In the genomic region with DNA sequence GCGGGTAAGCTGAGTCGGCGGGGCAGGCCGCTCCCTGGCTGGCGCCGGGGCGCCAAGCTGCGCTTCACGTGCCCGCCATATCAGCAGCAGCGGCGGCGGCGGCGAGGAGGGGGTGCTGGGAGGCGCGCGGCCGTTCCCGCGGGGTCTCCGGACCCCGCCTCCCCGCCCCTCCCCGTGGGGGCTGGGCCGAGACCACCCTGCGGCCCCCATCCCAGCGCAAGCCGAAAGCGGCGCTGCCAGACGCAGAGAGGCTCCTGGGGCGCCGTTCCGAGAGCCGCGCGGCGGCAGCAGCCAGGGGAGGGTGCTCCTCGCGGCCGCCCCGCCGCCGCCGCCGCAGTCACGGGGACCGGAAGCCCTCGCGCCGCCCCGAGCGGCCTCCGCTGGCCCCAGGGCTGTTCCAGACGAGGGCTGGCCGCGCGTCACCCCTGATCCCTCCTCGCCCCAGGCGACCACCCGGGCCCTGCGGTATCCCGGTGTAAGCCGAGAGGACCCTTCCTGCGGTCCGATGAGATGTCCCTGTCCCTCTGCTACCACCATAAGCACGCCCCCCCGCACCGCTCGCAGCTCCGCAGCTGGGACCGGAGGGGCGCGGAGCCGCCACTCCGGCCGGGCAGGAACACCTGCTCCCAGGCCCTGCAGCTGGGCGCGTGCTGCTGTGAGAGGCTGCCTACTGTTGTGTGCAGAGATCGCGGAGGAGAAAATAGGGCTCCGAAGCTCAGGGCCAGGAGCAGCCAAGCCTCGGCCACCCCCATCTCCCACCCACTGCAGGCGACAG, we compare ENCODE assay signal across 8 cellular contexts. TPM values are rescaled to one million over a fixed set of nuclear protein-coding genes. Genes with fewer than 3 reads are reported as not detected.
A peak's percentile ranks its signal among the peaks of the same experiment; 100 is the strongest.
DNase-seq lines count a peak whose midpoint lies in the region; ATAC-seq and TF ChIP-seq lines count a peak whose summit lies in the region.

No MANE protein-coding gene starts in this region.

- no peaks in the 10 kb centered on the region for H3K36me3 ChIP-seq in kidney epithelial cell (ENCODE audit: control insufficient read depth, insufficient read depth, low read length)

- TF ChIP-seq CTCF in CD14-positive monocyte (IDR thresholded peaks at IDR 0.05), result no peak
- TF ChIP-seq CTCF in kidney epithelial cell (IDR thresholded peaks at IDR 0.05; ENCODE audit: insufficient read depth, low read length, poor library complexity, severe bottlenecking), result no peak

- peaks cover 25% of the 10 kb centered on the region for H3K4me1 Mint-ChIP-seq in CD14-positive monocyte
- peaks cover 14% of the 10 kb centered on the region for H3K4me1 Mint-ChIP-seq in stimulated activated naive CD8-positive, alpha-beta T cell treated with anti-CD3 and anti-CD28 coated beads, Interleukin-15, Interleukin-2, amounts not matched to agents 100 ng/mL and 50 ng/mL, for 24 hours (ENCODE audit: low read depth)

- peak overlapping the region in 6 of 7 donors; percentile 35 to 78 (median 70) for H3K27ac Mint-ChIP-seq in CD14-positive monocyte
- peak overlapping the region; percentile 40 for H3K27ac Mint-ChIP-seq in stimulated activated naive CD8-positive, alpha-beta T cell treated with anti-CD3 and anti-CD28 coated beads, Interleukin-15, Interleukin-2, amounts not matched to agents 100 ng/mL and 50 ng/mL, for 24 hours

- DNase-seq in CD14-positive monocyte (ENCODE audit: low spot score), result no peak
- peak; percentile 41 for DNase-seq in NCI-H2171 treated with DMSO at 0.1 percent for 48 hours (lab: John Stamatoyannopoulos, UW)
- DNase-seq in astrocyte of the hippocampus (ENCODE audit: low read depth, low spot score), result peak; percentile 57
- DNase-seq in kidney epithelial cell (ENCODE audit: low read depth), result no peak
- DNase-seq in NCI-H128 (lab: John Stamatoyannopoulos, UW; ENCODE audit: unreplicated experiment), result no peak

- peak; percentile 3 for TF ChIP-seq POLR2A in GM18951 (IDR thresholded peaks at IDR 0.05; ENCODE audit: extremely low read depth, insufficient read depth, insufficient read length)

- H3K36me3 Mint-ChIP-seq in CD14-positive monocyte, result peaks cover 0 to 7% of the 10 kb centered on the region in 2 donors
- H3K36me3 Mint-ChIP-seq in stimulated activated naive CD8-positive, alpha-beta T cell treated with anti-CD3 and anti-CD28 coated beads, Interleukin-15, Interleukin-2, amounts not matched to agents 100 ng/mL and 50 ng/mL, for 24 hours (ENCODE audit: low read depth), result no peaks in the 10 kb centered on the region

- peaks cover 37% of the 10 kb centered on the region for H3K27me3 ChIP-seq in kidney epithelial cell (ENCODE audit: control insufficient read depth, insufficient read depth, low read length)

- intact Hi-C loops in CD14-positive monocyte (cut with micrococcal nuclease), result loop anchor here in 1 of 2 donors (5.0 kb wide), 1 partner anchor 67 kb away; no protein-coding TSS in a partner anchor

- peaks cover 0 to 44% (median 15%) of the 10 kb centered on the region in 7 donors for H3K9me3 Mint-ChIP-seq in CD14-positive monocyte
- no peaks in the 10 kb centered on the region for H3K9me3 Mint-ChIP-seq in stimulated activated naive CD8-positive, alpha-beta T cell treated with anti-CD3 and anti-CD28 coated beads, Interleukin-15, Interleukin-2, amounts not matched to agents 100 ng/mL and 50 ng/mL, for 24 hours

- peak overlapping the region; percentile 41 for H3K4me3 ChIP-seq in kidney epithelial cell (ENCODE audit: low read depth, low read length)

- peaks cover 6 to 73% (median 12%) of the 10 kb centered on the region in 3 donors for H3K27me3 Mint-ChIP-seq in CD14-positive monocyte (ENCODE audit: low read depth in 3 of 3)
- H3K27me3 Mint-ChIP-seq in stimulated activated naive CD8-positive, alpha-beta T cell treated with anti-CD3 and anti-CD28 coated beads, Interleukin-15, Interleukin-2, amounts not matched to agents 100 ng/mL and 50 ng/mL, for 24 hours, result no peaks in the 10 kb centered on the region

- ATAC-seq in HG03135 (IDR thresholded peaks at IDR 0.05; ENCODE audit: unreplicated experiment), result no peak

- in situ Hi-C loops in GM18951 (cut with MboI; ENCODE audit: low sequenced_read_pairs, unreplicated experiment), result no loop called here

- H3K4me3 Mint-ChIP-seq in CD14-positive monocyte, result peak overlapping the region; percentile 74 to 87
- H3K4me3 Mint-ChIP-seq in stimulated activated naive CD8-positive, alpha-beta T cell treated with anti-CD3 and anti-CD28 coated beads, Interleukin-15, Interleukin-2, amounts not matched to agents 100 ng/mL and 50 ng/mL, for 24 hours, result peak overlapping the region; percentile 69

RNA-seq across cellular contexts. Expression of a gene that starts 7.4 kb away (rescaled TPM):
- 1 to 10 TPM; 1.1 to 2.6 TPM for polyA plus RNA-seq in CD14-positive monocyte
- 28.5 and 29.5 TPM in 2 replicates for total RNA-seq in kidney epithelial cell

Comparison
In these comparisons a context has a peak if more than half of its experiments do, and no peak if none do; other contexts are left out.
1. DNase-seq: peak in NCI-H2171 treated with DMSO at 0.1 percent for 48 hours (single experiment) and astrocyte of the hippocampus (single experiment); none in CD14-positive monocyte (single experiment), kidney epithelial cell (single experiment) and NCI-H128 (single experiment).